In the genomic region with DNA sequence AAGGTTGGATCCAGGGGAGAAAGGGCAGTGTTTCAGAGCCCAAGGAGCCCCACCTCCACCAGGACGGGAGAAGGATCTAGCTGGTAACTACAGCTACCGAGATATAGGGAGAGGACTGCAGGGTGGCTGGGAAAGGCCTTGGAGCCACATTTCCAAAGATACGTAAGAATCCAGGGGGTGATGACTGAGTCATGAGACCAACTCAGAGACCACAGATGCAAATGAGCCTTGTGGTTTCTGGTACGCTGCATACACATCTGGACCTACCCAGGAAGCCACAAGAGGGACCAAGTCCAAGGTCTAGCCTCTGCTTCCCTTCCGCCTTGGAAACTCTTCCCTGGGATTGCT, we compare ENCODE assay signal across 9 cellular contexts. TPM values are rescaled to one million over a fixed set of nuclear protein-coding genes. Genes with fewer than 3 reads are reported as not detected.
DNase-seq lines count a peak whose midpoint lies in the region; ATAC-seq and TF ChIP-seq lines count a peak whose summit lies in the region.
"Had no signal": no experiment of that assay in that cellular context is flagged by ENCODE, and none has a peak within 500 bp of the region (broad histone marks: within the 10 kb centered on the region; RNA-seq: fewer than 3 reads in every experiment).

No MANE protein-coding gene starts in this region.

- POLR2A ChIA-PET in WTC11 (lab: Charles Lee): interaction anchor here (1.8 kb wide), 1 partner anchor 12 kb away, joined by 6 read pairs; no protein-coding TSS in a partner anchor
- POLR2A ChIA-PET in naive thymus-derived CD8-positive, alpha-beta T cell (lab: Charles Lee): interaction anchor here (0.7 kb wide), 1 partner anchor 1246 kb away, joined by 4 read pairs; no protein-coding TSS in a partner anchor

- H3K4me1 Mint-ChIP-seq in HFFc6 (ENCODE audit: low read depth) (peaks cover 25% of the 10 kb centered on the region), WTC11 (peaks cover 58% of the 10 kb centered on the region)
- peaks cover 0 to 2% (median 0%) of the 10 kb centered on the region in 4 donors for H3K4me1 Mint-ChIP-seq in naive thymus-derived CD8-positive, alpha-beta T cell

- CTCF ChIA-PET in WTC11 (lab: Charles Lee): interaction anchor here (1.1 to 1.8 kb wide), 2 partner anchors 10 to 12 kb away, joined by 3 to 5 read pairs; no protein-coding TSS in a partner anchor

- ATAC-seq in SK-N-SH treated with all-trans-retinoic acid at 6 μM for 48 hours (peak; percentile 24; the same call in 1 of the 3 replicates), WTC11 (no peak), GM19452 (IDR thresholded peaks at IDR 0.05; ENCODE audit: unreplicated experiment) (no peak)
- ATAC-seq in naive thymus-derived CD8-positive, alpha-beta T cell: no peak

- H3K27ac Mint-ChIP-seq in HFFc6 (peak overlapping the region; percentile 87), WTC11 (no peak overlapping the region; the same call in 1 of the 2 replicates)
- H3K27ac Mint-ChIP-seq in naive thymus-derived CD8-positive, alpha-beta T cell: no peak overlapping the region

- H3K4me3 Mint-ChIP-seq in HFFc6 (peak overlapping the region; percentile 68), WTC11 (no peak overlapping the region)
- no peak overlapping the region for H3K4me3 Mint-ChIP-seq in naive thymus-derived CD8-positive, alpha-beta T cell

- DNase-seq in AG10803 (ENCODE audit: low read depth) (peak; percentile 98), HFFc6 (peak; percentile 85), hepatic stellate cell (ENCODE audit: low spot score) (peak; percentile 69), WTC11 (ENCODE audit: low spot score) (no peak), CD1c-positive myeloid dendritic cell (ENCODE audit: extremely low spot score) (no peak)
- DNase-seq in naive thymus-derived CD8-positive, alpha-beta T cell: no peak
- DNase-seq: activated T-cell treated with anti-CD3 and anti-CD28 coated beads, Interleukin-2, amount 50 U/mL, for 48 hours had no signal

- peaks cover 3% of the 10 kb centered on the region for H3K27me3 Mint-ChIP-seq in HFFc6 (ENCODE audit: insufficient read depth)
- no peaks in the 10 kb centered on the region for H3K27me3 Mint-ChIP-seq in WTC11 (ENCODE audit: low read depth)
- peaks cover 2 to 22% (median 15%) of the 10 kb centered on the region in 5 donors for H3K27me3 Mint-ChIP-seq in naive thymus-derived CD8-positive, alpha-beta T cell

- H3K9me3 Mint-ChIP-seq in HFFc6 (no peaks in the 10 kb centered on the region), WTC11 (no peaks in the 10 kb centered on the region)
- no peaks in the 10 kb centered on the region for H3K9me3 Mint-ChIP-seq in naive thymus-derived CD8-positive, alpha-beta T cell

- TF ChIP-seq CTCF in AG10803 (conservative IDR thresholded peaks at IDR 0.05; ENCODE audit: low read length) (peak; percentile 20; the same call in 1 of the 2 replicates), HFFc6 (IDR thresholded peaks at IDR 0.05) (0 out of 2 replicates have a peak, but pooled peaks have one; percentile 29), WTC11 (IDR thresholded peaks at IDR 0.05) (no peak)

- H3K4me3 ChIP-seq in AG10803 (ENCODE audit: low read length): no peak overlapping the region

- H3K36me3 Mint-ChIP-seq in HFFc6 (ENCODE audit: low read depth) (no peaks in the 10 kb centered on the region), WTC11 (no peaks in the 10 kb centered on the region; the same call in 1 of the 2 replicates)
- H3K36me3 Mint-ChIP-seq in naive thymus-derived CD8-positive, alpha-beta T cell: no peaks in the 10 kb centered on the region

TF ChIP-seq in SK-N-SH treated with all-trans-retinoic acid at 6 μM for 48 hours, 23 proteins besides CTCF, POLR2A, EP300 and RAD21 (continues in another document):
- TF ChIP-seq BACH2 (CRISPR knock-in tag; IDR thresholded peaks at IDR 0.05; ENCODE audit: borderline replicate concordance): no peak
- TF ChIP-seq ZNF8 (CRISPR knock-in tag; IDR thresholded peaks at IDR 0.05): no peak
- TF ChIP-seq ARNTL (CRISPR knock-in tag; IDR thresholded peaks at IDR 0.05; ENCODE audit: borderline replicate concordance, low read depth): no peak
- no peak for TF ChIP-seq CSDC2 (CRISPR knock-in tag; IDR thresholded peaks at IDR 0.05)
- no peak for TF ChIP-seq TSHZ2 (CRISPR knock-in tag; IDR thresholded peaks at IDR 0.05)
- TF ChIP-seq ZFP30 (CRISPR knock-in tag; IDR thresholded peaks at IDR 0.05): no peak

TF ChIP-seq in WTC11, 78 proteins besides CTCF, POLR2A, EP300 and RAD21:
- no peak for TF ChIP-seq TP53 (CRISPR knock-in tag; IDR thresholded peaks at IDR 0.05)
- TF ChIP-seq EMX1 (CRISPR knock-in tag; IDR thresholded peaks at IDR 0.05): no peak
- TF ChIP-seq ZBTB21 (CRISPR knock-in tag; IDR thresholded peaks at IDR 0.05; ENCODE audit: borderline replicate concordance): no peak

RNA-seq across cellular contexts. Expression of gene IGDCC4, which starts 13.5 kb away (rescaled TPM):
- total RNA-seq in HFFc6 (2021; fragmentation: NEBNext Ultra II Directional; extraction: Animal tissue kit (Norgen Biotek cat#: 25700)): under 1 TPM; 0.07 to 0.72 (median 0.55) TPM
- total RNA-seq in WTC11 (2021): 14.5 to 15.6 TPM (median 15.3 TPM) in 3 replicates
- total RNA-seq in naive thymus-derived CD8-positive, alpha-beta T cell: under 1 TPM; 0.08 to 0.14 TPM
- polyA plus RNA-seq in naive thymus-derived CD8-positive, alpha-beta T cell: under 1 TPM in 1 of 3 donors, not detected in 2; 0.12 TPM

RNA-seq across cellular contexts. Expression of gene IGDCC3, which starts 31.5 kb away (rescaled TPM):
- total RNA-seq in HFFc6 (2021; fragmentation: NEBNext Ultra II Directional; extraction: Animal tissue kit (Norgen Biotek cat#: 25700)): not detected
- total RNA-seq in WTC11 (2021): 49.2 to 53.5 TPM (median 53.5 TPM) in 3 replicates
- not detected for total RNA-seq in naive thymus-derived CD8-positive, alpha-beta T cell
- polyA plus RNA-seq in naive thymus-derived CD8-positive, alpha-beta T cell: not detected

Comparison
In these comparisons a context has a peak if more than half of its experiments do, and no peak if none do; other contexts are left out.
1. DNase-seq: peak in AG10803 (single experiment), HFFc6 (single experiment) and hepatic stellate cell (single experiment); none in WTC11 (single experiment), CD1c-positive myeloid dendritic cell (single experiment) and naive thymus-derived CD8-positive, alpha-beta T cell (0 of 10).
2. RNA of gene IGDCC3, which starts 31.5 kb away (total RNA-seq): 49.2 to 53.5 TPM in WTC11; not detected in HFFc6 and not detected in naive thymus-derived CD8-positive, alpha-beta T cell; every median in the first group is over 10 times any median in the second.